ENCODE assay signal across 27 cellular contexts in the genomic region with DNA sequence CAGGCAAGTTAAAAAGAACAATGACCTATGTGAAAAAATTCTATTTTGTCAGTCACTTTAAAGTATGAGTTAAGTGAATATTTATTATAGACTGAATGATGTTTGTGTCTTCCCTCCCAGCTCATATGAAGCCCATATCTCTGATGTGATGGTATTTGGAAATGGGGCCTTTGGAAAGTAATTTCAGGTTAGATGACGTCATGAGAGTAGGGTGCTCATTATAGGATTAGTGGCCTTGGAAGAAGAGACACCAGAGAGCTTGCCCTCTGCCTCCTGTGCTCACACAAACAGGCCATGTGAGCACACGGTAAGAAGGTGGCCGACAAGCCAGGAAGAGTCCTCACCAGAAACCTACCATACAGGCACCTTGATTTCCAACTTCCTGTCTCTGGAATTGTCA.
"Had no signal": no experiment of that assay in that cellular context is flagged by ENCODE, and none has a peak within 500 bp of the region (broad histone marks: within the 10 kb centered on the region; RNA-seq: fewer than 3 reads in every experiment).

No MANE protein-coding gene starts in this region.

- ATAC-seq: effector memory CD8-positive, alpha-beta T cell; esophagus mucosa; gastrocnemius medialis; heart right ventricle; left cardiac atrium; left lung; left ventricle myocardium superior; lower lobe of right lung; mucosa of descending colon had no signal

- H3K4me3 Mint-ChIP-seq: dendritic cell treated with granulocyte-macrophage colony-stimulating factor and Interleukin-4, amounts not matched to agents 40 ng/mL and 50 ng/mL, for 4 days; effector memory CD8-positive, alpha-beta T cell; endodermal cell; mesothelial cell of epicardium had no signal

- H3K27ac Mint-ChIP-seq: dendritic cell treated with granulocyte-macrophage colony-stimulating factor and Interleukin-4, amounts not matched to agents 40 ng/mL and 50 ng/mL, for 4 days; effector memory CD8-positive, alpha-beta T cell; endodermal cell; mesothelial cell of epicardium had no signal

- H3K4me1 Mint-ChIP-seq: endodermal cell, mesothelial cell of epicardium had no signal

- H3K27ac ChIP-seq: colonic mucosa, epithelial cell of prostate, esophagus squamous epithelium, gastrocnemius medialis, heart right ventricle, left lung, lower lobe of right lung had no signal

- DNase-seq: colonic mucosa; cortex of kidney; effector CD8-positive, alpha-beta T cell; effector memory CD8-positive, alpha-beta T cell; endodermal cell; erythroblast; esophagus squamous epithelium; foreskin fibroblast; foreskin melanocyte; gastrocnemius medialis; glutamatergic neuron; head of caudate nucleus; heart right ventricle; hippocampal formation; left cardiac atrium; left lung; left ventricle myocardium superior; lower lobe of right lung; mesenchymal stem cell; mucosa of descending colon had no signal

- H3K9me3 Mint-ChIP-seq: dendritic cell treated with granulocyte-macrophage colony-stimulating factor and Interleukin-4, amounts not matched to agents 40 ng/mL and 50 ng/mL, for 4 days; effector memory CD8-positive, alpha-beta T cell; endodermal cell; mesothelial cell of epicardium had no signal

- H3K27me3 ChIP-seq: colonic mucosa, esophagus squamous epithelium, gastrocnemius medialis, heart right ventricle, left lung had no signal

- H3K4me1 ChIP-seq: colonic mucosa, esophagus squamous epithelium, gastrocnemius medialis, heart right ventricle, left lung, lower lobe of right lung had no signal

- H3K36me3 ChIP-seq: colonic mucosa, gastrocnemius medialis had no signal

- H3K9me3 ChIP-seq: colonic mucosa, esophagus squamous epithelium, gastrocnemius medialis, heart right ventricle, left lung, lower lobe of right lung, mucosa of descending colon had no signal

- FAIRE-seq: endometrium, islet of Langerhans, keratinocyte had no signal

- H3K27me3 Mint-ChIP-seq: dendritic cell treated with granulocyte-macrophage colony-stimulating factor and Interleukin-4, amounts not matched to agents 40 ng/mL and 50 ng/mL, for 4 days had no signal

- H3K4me3 ChIP-seq: colonic mucosa, esophagus squamous epithelium, gastrocnemius medialis, heart right ventricle, left lung, lower lobe of right lung, mucosa of descending colon had no signal
